27 cellular contexts compared by ENCODE assay signal in genomic region chr13:98794498-98794897, GRCh38. TPM values are rescaled to one million over a fixed set of nuclear protein-coding genes. Genes with fewer than 3 reads are reported as not detected.
"Had no signal": no experiment of that assay in that cellular context is flagged by ENCODE, and none has a peak within 500 bp of the region (broad histone marks: within the 10 kb centered on the region; RNA-seq: fewer than 3 reads in every experiment).

No MANE protein-coding gene starts in this region.

- H3K9me3 ChIP-seq: left lung, ovary, psoas muscle, transverse colon, uterus had no signal

- ATAC-seq: activated T-cell treated with anti-CD3 and anti-CD28 coated beads, Interleukin-2, amount 50 U/mL, for 72 hours; left lung; natural killer cell; psoas muscle; right cardiac atrium; stimulated activated naive CD8-positive, alpha-beta T cell treated with anti-CD3 and anti-CD28 coated beads, Interleukin-15, amount 100 ng/mL, for 72 hours had no signal

- H3K27ac ChIP-seq: cardiac muscle cell, left lung, ovary, psoas muscle, transverse colon, uterus had no signal

- DNase-seq: activated CD4-positive, alpha-beta T cell treated with anti-CD3 and anti-CD28 coated beads for 4 hours; activated CD4-positive, alpha-beta T cell treated with anti-CD3 and anti-CD28 coated beads, Interleukin-2, amount 50 U/mL, for 48 hours; activated effector memory CD4-positive, alpha-beta T cell treated with Interleukin-2 at 50 U/mL for 16 hours; activated naive CD4-positive, alpha-beta T cell treated with anti-CD3 and anti-CD28 coated beads for 36 hours; activated naive CD8-positive, alpha-beta T cell treated with anti-CD3 and anti-CD28 coated beads, Interleukin-2, amount 10 ng/mL, durations not matched to agents 7 days and 5 days; activated T-cell treated with anti-CD3 and anti-CD28 coated beads, Interleukin-2, amount 50 U/mL, for 72 hours; amniotic stem cell; cortex of kidney; foreskin melanocyte; immature natural killer cell; kidney glomerular epithelial cell; left lung; midbrain; natural killer cell; ovary; psoas muscle; right cardiac atrium; stimulated activated CD4-positive, alpha-beta T cell treated with anti-CD3 and anti-CD28 coated beads, Interleukin-12 subunit alpha, Interleukin-12 subunit beta, amount 100 ng/mL, for 4 hours; stimulated activated CD4-positive, alpha-beta T cell treated with anti-CD3 and anti-CD28 coated beads, Interleukin-4, amount 100 ng/mL, for 4 hours; stimulated activated naive CD8-positive, alpha-beta T cell treated with anti-CD3 and anti-CD28 coated beads, Interleukin-15, amount 100 ng/mL, for 72 hours; transverse colon; uterus had no signal

- H3K27ac Mint-ChIP-seq: activated naive CD4-positive, alpha-beta T cell treated with anti-CD3 and anti-CD28 coated beads for 36 hours; activated naive CD8-positive, alpha-beta T cell treated with anti-CD3 and anti-CD28 coated beads, Interleukin-2, amount 10 ng/mL, durations not matched to agents 7 days and 5 days; activated T-cell treated with anti-CD3 and anti-CD28 coated beads, Interleukin-2, amount 50 U/mL, for 72 hours; immature natural killer cell; natural killer cell; stimulated activated naive CD8-positive, alpha-beta T cell treated with anti-CD3 and anti-CD28 coated beads, Interleukin-15, amount 100 ng/mL, for 72 hours had no signal

- H3K27me3 ChIP-seq: cardiac muscle cell, left lung, ovary, transverse colon, uterus had no signal

- H3K36me3 ChIP-seq: ovary, uterus had no signal

- H3K4me1 ChIP-seq: psoas muscle, uterus had no signal

- H3K4me3 ChIP-seq: cardiac muscle cell, left lung, ovary, psoas muscle, transverse colon, uterus had no signal

- H3K27me3 Mint-ChIP-seq: activated naive CD8-positive, alpha-beta T cell treated with anti-CD3 and anti-CD28 coated beads, Interleukin-2, amount 10 ng/mL, durations not matched to agents 7 days and 5 days; stimulated activated naive CD8-positive, alpha-beta T cell treated with anti-CD3 and anti-CD28 coated beads, Interleukin-15, amount 100 ng/mL, for 72 hours had no signal

- H3K9me3 Mint-ChIP-seq: immature natural killer cell, natural killer cell had no signal

- H3K4me1 Mint-ChIP-seq: immature natural killer cell, natural killer cell had no signal

- H3K4me3 Mint-ChIP-seq: activated naive CD4-positive, alpha-beta T cell treated with anti-CD3 and anti-CD28 coated beads for 36 hours; activated naive CD8-positive, alpha-beta T cell treated with anti-CD3 and anti-CD28 coated beads, Interleukin-2, amount 10 ng/mL, durations not matched to agents 7 days and 5 days; activated T-cell treated with anti-CD3 and anti-CD28 coated beads, Interleukin-2, amount 50 U/mL, for 72 hours; immature natural killer cell; natural killer cell; stimulated activated naive CD8-positive, alpha-beta T cell treated with anti-CD3 and anti-CD28 coated beads, Interleukin-15, amount 100 ng/mL, for 72 hours had no signal

RNA-seq across cellular contexts. Expression of gene SLC15A1, which starts 42.0 kb away (rescaled TPM):
- total RNA-seq: activated CD8-positive, alpha-beta memory T cell treated with anti-CD3 and anti-CD28 coated beads for 36 hours; activated naive CD4-positive, alpha-beta T cell treated with anti-CD3 and anti-CD28 coated beads for 36 hours; activated naive CD8-positive, alpha-beta T cell treated with anti-CD3 and anti-CD28 coated beads, Interleukin-2, amount 10 ng/mL, durations not matched to agents 7 days and 5 days; activated T-cell treated with anti-CD3 and anti-CD28 coated beads, Interleukin-2, amount 50 U/mL, for 72 hours; cardiac muscle cell; left lung; lung microvascular endothelial cell; natural killer cell; psoas muscle; skeletal muscle tissue; T-helper 2 cell treated with Interferon-gamma antibody and Interleukin-4, amounts not matched to agents 100 ng/mL and 5 ng/mL, for 36 hours had no signal
- polyA plus RNA-seq: cardiac muscle cell, immature natural killer cell, right cardiac atrium had no signal
